1 cellular context compared by ENCODE assay signal in genomic region chr12:92612611-92613010, GRCh38.
TF ChIP-seq lines count a peak whose summit lies in the region.

No MANE protein-coding gene starts in this region.

TF ChIP-seq in H1, 55 proteins besides CTCF, POLR2A, EP300 and RAD21 (continued from another document):
- TF ChIP-seq, protein P1, sequence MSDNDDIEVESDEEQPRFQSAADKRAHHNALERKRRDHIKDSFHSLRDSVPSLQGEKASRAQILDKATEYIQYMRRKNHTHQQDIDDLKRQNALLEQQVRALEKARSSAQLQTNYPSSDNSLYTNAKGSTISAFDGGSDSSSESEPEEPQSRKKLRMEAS (IDR thresholded peaks at IDR 0.05), result no peak
- TF ChIP-seq RBBP5 (IDR thresholded peaks at IDR 0.05; ENCODE audit: borderline replicate concordance, low read depth, low read length) (no peak), CHD1 (IDR thresholded peaks at IDR 0.05; ENCODE audit: low read depth, low read length) (no peak), GABPA (IDR thresholded peaks at IDR 0.05; ENCODE audit: borderline replicate concordance, insufficient read depth, low read length) (no peak)
